Comparison of ENCODE assay signal across 22 cellular contexts in genomic region chr13:24277721-24278120, GRCh38. TPM values are rescaled to one million over a fixed set of nuclear protein-coding genes. Genes with fewer than 3 reads are reported as not detected.
A peak's percentile ranks its signal among the peaks of the same experiment; 100 is the strongest.
DNase-seq lines count a peak whose midpoint lies in the region; ATAC-seq and TF ChIP-seq lines count a peak whose summit lies in the region.
"Had no signal": no experiment of that assay in that cellular context is flagged by ENCODE, and none has a peak within 500 bp of the region (broad histone marks: within the 10 kb centered on the region; RNA-seq: fewer than 3 reads in every experiment).

No MANE protein-coding gene starts in this region.

- H3K23ac ChIP-seq in trophoblast cell (ENCODE audit: low read length) = no peak overlapping the region

- H3K4me2 ChIP-seq in smooth muscle cell (peak overlapping the region; percentile 39), trophoblast cell (ENCODE audit: low read length) (no peak overlapping the region)
- H3K4me2 ChIP-seq: GM23338 had no signal

- DNase-seq in activated naive CD4-positive, alpha-beta T cell treated with anti-CD3 and anti-CD28 coated beads, Interleukin-2, amount 10 ng/mL, durations not matched to agents 7 days and 5 days = no peak
- no peak for DNase-seq in T-helper 17 cell
- DNase-seq in effector memory CD8-positive, alpha-beta T cell = no peak
- no peak for DNase-seq in smooth muscle cell (lab: John Stamatoyannopoulos, UW; ENCODE audit: unreplicated experiment)
- no peak for DNase-seq in NCI-H1417 treated with DMSO at 0.1 percent for 48 hours (lab: John Stamatoyannopoulos, UW)
- no peak for DNase-seq in trophoblast cell
- DNase-seq: C1 segment of cervical spinal cord; cortex of kidney; NCI-H187 treated with DMSO at 0.1 percent for 48 hours; NCI-H526; nucleus accumbens; SHP77 treated with DMSO at 0.1 percent for 48 hours; stimulated activated CD4-positive, alpha-beta T cell treated with anti-CD3 and anti-CD28 coated beads, Interleukin-2, amount 100 ng/mL, for 24 hours; SW 1271; uterus had no signal

- ATAC-seq in T-helper 17 cell (no peak), GM21515 (IDR thresholded peaks at IDR 0.05; ENCODE audit: unreplicated experiment) (no peak)
- no peak for ATAC-seq in effector memory CD8-positive, alpha-beta T cell (replicated peaks)
- ATAC-seq: activated CD4-positive, CD25-positive, alpha-beta regulatory T cell treated with anti-CD3 and anti-CD28 coated beads, Interleukin-2, amount 50 U/mL, for 24 hours; GM23338 had no signal

- no peaks in the 10 kb centered on the region for H3K9me3 Mint-ChIP-seq in activated naive CD4-positive, alpha-beta T cell treated with anti-CD3 and anti-CD28 coated beads, Interleukin-2, amount 50 U/mL, for 24 hours
- no peaks in the 10 kb centered on the region for H3K9me3 Mint-ChIP-seq in activated naive CD4-positive, alpha-beta T cell treated with anti-CD3 and anti-CD28 coated beads, Interleukin-2, amount 10 ng/mL, durations not matched to agents 7 days and 5 days
- H3K9me3 Mint-ChIP-seq in effector memory CD8-positive, alpha-beta T cell = no peaks in the 10 kb centered on the region
- H3K9me3 Mint-ChIP-seq: GM23338 had no signal

- peak overlapping the region; percentile 43 for H3K4me3 Mint-ChIP-seq in activated naive CD4-positive, alpha-beta T cell treated with anti-CD3 and anti-CD28 coated beads, Interleukin-2, amount 50 U/mL, for 24 hours
- H3K4me3 Mint-ChIP-seq in activated naive CD4-positive, alpha-beta T cell treated with anti-CD3 and anti-CD28 coated beads, Interleukin-2, amount 10 ng/mL, durations not matched to agents 7 days and 5 days = no peak overlapping the region
- H3K4me3 Mint-ChIP-seq in T-helper 17 cell = peak overlapping the region; percentile 63
- H3K4me3 Mint-ChIP-seq in effector memory CD8-positive, alpha-beta T cell = peak overlapping the region in 1 of 2 donors; percentile 63
- H3K4me3 Mint-ChIP-seq: GM23338 had no signal

- no peaks in the 10 kb centered on the region for H3K79me1 ChIP-seq in trophoblast cell (ENCODE audit: low read length)

- peak overlapping the region; percentile 95 for H3K27ac Mint-ChIP-seq in activated naive CD4-positive, alpha-beta T cell treated with anti-CD3 and anti-CD28 coated beads, Interleukin-2, amount 50 U/mL, for 24 hours
- H3K27ac Mint-ChIP-seq in activated naive CD4-positive, alpha-beta T cell treated with anti-CD3 and anti-CD28 coated beads, Interleukin-2, amount 10 ng/mL, durations not matched to agents 7 days and 5 days = no peak overlapping the region
- peak overlapping the region; percentile 92 for H3K27ac Mint-ChIP-seq in T-helper 17 cell
- peak overlapping the region; percentile 96 to 99 for H3K27ac Mint-ChIP-seq in effector memory CD8-positive, alpha-beta T cell
- H3K27ac Mint-ChIP-seq: GM23338 had no signal

- H3K4me1 ChIP-seq in smooth muscle cell (ENCODE audit: low read depth) (peaks cover 15% of the 10 kb centered on the region), trophoblast cell (ENCODE audit: control insufficient read depth in 1 of 2, insufficient read depth in 2 of 2, low read length in 2 of 2) (peaks cover 0 to 1% of the 10 kb centered on the region in 2 experiments)

- peaks cover 10% of the 10 kb centered on the region for H3K36me3 Mint-ChIP-seq in activated naive CD4-positive, alpha-beta T cell treated with anti-CD3 and anti-CD28 coated beads, Interleukin-2, amount 50 U/mL, for 24 hours
- peaks cover 34% of the 10 kb centered on the region for H3K36me3 Mint-ChIP-seq in activated naive CD4-positive, alpha-beta T cell treated with anti-CD3 and anti-CD28 coated beads, Interleukin-2, amount 10 ng/mL, durations not matched to agents 7 days and 5 days
- H3K36me3 Mint-ChIP-seq in T-helper 17 cell (ENCODE audit: low read depth) = peaks cover 2% of the 10 kb centered on the region
- peaks cover 63% of the 10 kb centered on the region for H3K36me3 Mint-ChIP-seq in effector memory CD8-positive, alpha-beta T cell (ENCODE audit: insufficient read depth)

- H3K27me3 Mint-ChIP-seq in activated naive CD4-positive, alpha-beta T cell treated with anti-CD3 and anti-CD28 coated beads, Interleukin-2, amount 50 U/mL, for 24 hours = no peaks in the 10 kb centered on the region
- no peaks in the 10 kb centered on the region for H3K27me3 Mint-ChIP-seq in activated naive CD4-positive, alpha-beta T cell treated with anti-CD3 and anti-CD28 coated beads, Interleukin-2, amount 10 ng/mL, durations not matched to agents 7 days and 5 days
- H3K27me3 Mint-ChIP-seq in T-helper 17 cell = no peaks in the 10 kb centered on the region
- H3K27me3 Mint-ChIP-seq in effector memory CD8-positive, alpha-beta T cell = no peaks in the 10 kb centered on the region

- H3K18ac ChIP-seq in trophoblast cell (ENCODE audit: low read length) = no peak overlapping the region

- H3K4me3 ChIP-seq in smooth muscle cell (no peak overlapping the region), trophoblast cell (ENCODE audit: low read depth, low read length) (no peak overlapping the region)
- H3K4me3 ChIP-seq: GM23338, uterus had no signal

- H3K27ac ChIP-seq in smooth muscle cell (ENCODE audit: low read depth) (peak overlapping the region; percentile 84), trophoblast cell (ENCODE audit: low read depth, low read length) (no peak overlapping the region)
- H3K27ac ChIP-seq: uterus had no signal

- no peaks in the 10 kb centered on the region for H4K20me1 ChIP-seq in smooth muscle cell (ENCODE audit: low read depth)

- no peak overlapping the region for H2BK12ac ChIP-seq in trophoblast cell (ENCODE audit: low read length)

- 34% methylated on average over 7 of the region's 7 CpGs for WGBS in smooth muscle cell (ENCODE audit: low lambda C conversion rate)
- no CpG with 5 or more reads among the region's 7 CpGs for WGBS in trophoblast cell (ENCODE audit: extremely low coverage, insufficient coverage, insufficient read length)

- H3K9ac ChIP-seq in smooth muscle cell (ENCODE audit: low read depth) (peak overlapping the region; percentile 25), trophoblast cell (ENCODE audit: low read length) (no peak overlapping the region)

- no peak overlapping the region for H2AK5ac ChIP-seq in trophoblast cell (ENCODE audit: low read length)

- peaks cover 9% of the 10 kb centered on the region for H3F3A ChIP-seq in smooth muscle cell (ENCODE audit: low read depth)

- H3K9me3 ChIP-seq in T-helper 17 cell (ENCODE audit: control insufficient read depth, low read length, poor library complexity, severe bottlenecking) (no peaks in the 10 kb centered on the region), smooth muscle cell (replicated peaks; ENCODE audit: low read depth) (no peaks in the 10 kb centered on the region), trophoblast cell (ENCODE audit: insufficient read depth, low read depth, low read length) (peaks cover 3% of the 10 kb centered on the region)
- H3K9me3 ChIP-seq: uterus had no signal

- no peak overlapping the region for H3K14ac ChIP-seq in trophoblast cell (ENCODE audit: low read length)

- CTCF ChIA-PET in activated naive CD4-positive, alpha-beta T cell treated with anti-CD3 and anti-CD28 coated beads, Interleukin-2, amount 10 ng/mL, durations not matched to agents 7 days and 5 days (lab: Charles Lee) = interaction anchor here (1.0 to 1.4 kb wide), 2 partner anchors 10 to 47 kb away, joined by 3 read pairs; no protein-coding TSS in a partner anchor

- peaks cover 26% of the 10 kb centered on the region for H3K79me2 ChIP-seq in smooth muscle cell (ENCODE audit: low read depth)
- H3K79me2 ChIP-seq in trophoblast cell (ENCODE audit: control insufficient read depth, insufficient read depth, low read length, poor library complexity) = no peaks in the 10 kb centered on the region

- H3K4me1 Mint-ChIP-seq in activated naive CD4-positive, alpha-beta T cell treated with anti-CD3 and anti-CD28 coated beads, Interleukin-2, amount 50 U/mL, for 24 hours = peaks cover 95% of the 10 kb centered on the region
- H3K4me1 Mint-ChIP-seq in activated naive CD4-positive, alpha-beta T cell treated with anti-CD3 and anti-CD28 coated beads, Interleukin-2, amount 10 ng/mL, durations not matched to agents 7 days and 5 days = peaks cover 71% of the 10 kb centered on the region
- H3K4me1 Mint-ChIP-seq in T-helper 17 cell = peaks cover 65% of the 10 kb centered on the region
- peaks cover 65 to 77% of the 10 kb centered on the region in 2 donors for H3K4me1 Mint-ChIP-seq in effector memory CD8-positive, alpha-beta T cell (ENCODE audit: low read depth in 2 of 2)

- no peaks in the 10 kb centered on the region for H3K27me3 ChIP-seq in smooth muscle cell (ENCODE audit: low read depth)
- H3K27me3 ChIP-seq in trophoblast cell (ENCODE audit: insufficient read depth, low read length) = no peaks in the 10 kb centered on the region
- H3K27me3 ChIP-seq: uterus had no signal

- no peak overlapping the region for H3K4ac ChIP-seq in trophoblast cell (ENCODE audit: low read depth, low read length)

- H2AFZ ChIP-seq in smooth muscle cell (ENCODE audit: low read depth) = no peak overlapping the region
- H2AFZ ChIP-seq in trophoblast cell (ENCODE audit: insufficient read depth, low read length, poor library complexity) = no peak overlapping the region
- H2AFZ ChIP-seq: GM23338 had no signal

- H3K36me3 ChIP-seq in smooth muscle cell (ENCODE audit: low read depth) (no peaks in the 10 kb centered on the region), trophoblast cell (ENCODE audit: control insufficient read depth in 1 of 2, insufficient read depth in 2 of 2, low read length in 2 of 2) (no peaks in the 10 kb centered on the region)
- H3K36me3 ChIP-seq: uterus had no signal

- H4K91ac ChIP-seq in trophoblast cell (ENCODE audit: low read depth, low read length) = no peak overlapping the region

- H2BK5ac ChIP-seq in trophoblast cell (ENCODE audit: low read depth, low read length, poor library complexity) = no peak overlapping the region

- no peak overlapping the region for H4K8ac ChIP-seq in trophoblast cell (ENCODE audit: low read depth, low read length)

- H2BK120ac ChIP-seq in trophoblast cell (ENCODE audit: insufficient read depth, low read length, poor library complexity) = no peak overlapping the region

- no peak for TF ChIP-seq CTCF in smooth muscle cell (IDR thresholded peaks at IDR 0.05; ENCODE audit: borderline replicate concordance, insufficient read depth, poor library complexity, severe bottlenecking)

- no peak overlapping the region for H4K12ac ChIP-seq in trophoblast cell (ENCODE audit: low read depth, low read length)

RNA-seq across cellular contexts. Expression of gene C1QTNF9, which starts 31.7 kb away (rescaled TPM):
- total RNA-seq in T-helper 17 cell (not detected), smooth muscle cell (not detected in 2 replicates)
- not detected in 2 replicates for polyA plus RNA-seq in smooth muscle cell
- polyA plus RNA-seq in trophoblast cell (2013) = 0.10 and 0.12 TPM in 2 replicates
- total RNA-seq: bronchial epithelial cell, GM23338, pulmonary artery endothelial cell, temporal lobe had no signal
- polyA plus RNA-seq: GM23338 had no signal
